Comparison of ENCODE assay signal across 1 cellular context in genomic region chr6:118892248-118893094, GRCh38.
TF ChIP-seq lines count a peak whose summit lies in the region.

No MANE protein-coding gene starts in this region.

TF ChIP-seq in SK-N-SH, 30 proteins besides CTCF, POLR2A, EP300 and RAD21 (continued from another document):
- TF ChIP-seq FOXM1 (IDR thresholded peaks at IDR 0.05; ENCODE audit: low read depth) (no peak), GATA2 (CRISPR knock-in tag; IDR thresholded peaks at IDR 0.05) (no peak), FOSL2 (IDR thresholded peaks at IDR 0.05; ENCODE audit: borderline replicate concordance, low read depth) (no peak), USF2 (IDR thresholded peaks at IDR 0.05; ENCODE audit: borderline replicate concordance, low read depth, low read length) (no peak), TEAD4 (IDR thresholded peaks at IDR 0.05; ENCODE audit: borderline replicate concordance, insufficient read depth) (no peak), FOXJ3 (CRISPR knock-in tag; IDR thresholded peaks at IDR 0.05) (no peak), ZBTB33 (IDR thresholded peaks at IDR 0.05; ENCODE audit: borderline replicate concordance, low read depth) (no peak), IRF3 (IDR thresholded peaks at IDR 0.05; ENCODE audit: low read depth, low read length) (no peak), MAX (IDR thresholded peaks at IDR 0.05; ENCODE audit: low read depth) (no peak), NFIC (IDR thresholded peaks at IDR 0.05; ENCODE audit: borderline replicate concordance) (no peak)
